ENCODE assay signal across 1 cellular context in the genomic region with DNA sequence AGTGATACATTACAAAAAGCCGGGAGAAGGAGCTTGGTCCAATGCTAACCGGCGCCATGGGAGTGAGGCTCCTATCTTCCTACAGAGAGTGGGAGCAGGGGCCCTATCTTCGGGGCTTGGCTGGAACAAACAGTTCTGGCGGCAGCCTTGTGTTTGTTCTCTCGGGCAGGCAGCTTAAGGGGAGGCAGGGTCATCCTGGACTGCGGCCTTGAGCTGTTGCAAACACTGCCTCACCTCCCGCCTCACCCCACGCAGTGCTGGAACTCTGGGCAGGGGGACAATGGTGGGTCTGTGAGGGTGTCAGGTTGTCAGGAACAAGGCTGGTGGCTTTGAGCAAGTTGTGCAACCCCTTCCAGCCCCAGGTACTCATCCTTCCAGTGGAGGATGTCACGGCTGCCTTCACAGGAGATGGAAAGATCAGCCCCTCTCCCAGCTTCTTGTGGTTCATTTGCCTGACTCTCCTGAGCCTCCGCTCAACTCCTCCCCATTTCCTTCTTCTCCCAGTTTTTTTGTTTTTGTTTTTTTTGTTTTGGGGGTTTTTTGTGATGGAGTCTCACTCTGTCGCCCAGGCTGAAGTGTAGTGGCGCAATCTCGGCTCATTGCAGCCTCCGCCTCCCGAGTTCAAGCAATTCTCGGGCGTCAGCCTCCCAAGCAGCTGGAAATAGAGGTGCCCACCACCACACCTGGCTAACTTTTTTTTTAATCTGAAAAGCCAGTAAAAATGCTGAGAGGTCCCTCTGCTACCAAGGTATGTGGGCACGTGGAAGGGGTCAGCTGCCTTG.
TF ChIP-seq lines count a peak whose summit lies in the region.

No MANE protein-coding gene starts in this region.

TF ChIP-seq in HepG2, 621 proteins besides CTCF, POLR2A, EP300 and RAD21 (continued from another document and continues in another):
- TF ChIP-seq SMARCE1 (IDR thresholded peaks at IDR 0.05; ENCODE audit: borderline replicate concordance) (no peak), HNRNPLL (IDR thresholded peaks at IDR 0.05; ENCODE audit: low read depth, low read length, poor library complexity, severe bottlenecking) (peak; percentile 38), RBFOX2 (IDR thresholded peaks at IDR 0.05; ENCODE audit: low read depth, low read length) (peak; percentile 65), GZF1 (CRISPR knock-in tag; IDR thresholded peaks at IDR 0.05) (no peak), KAT7 (CRISPR knock-in tag; IDR thresholded peaks at IDR 0.05; ENCODE audit: borderline replicate concordance) (peak; percentile 55; the same call in 1 of the 2 replicates), CEBPG (CRISPR knock-in tag; IDR thresholded peaks at IDR 0.05) (peak; percentile 97), ZNF232 (CRISPR knock-in tag; IDR thresholded peaks at IDR 0.05; ENCODE audit: borderline replicate concordance) (peak; percentile 38; the same call in 1 of the 2 replicates), ARHGAP35 (CRISPR knock-in tag; IDR thresholded peaks at IDR 0.05; ENCODE audit: borderline replicate concordance) (no peak), ZNF530 (CRISPR knock-in tag; IDR thresholded peaks at IDR 0.05; ENCODE audit: low read depth) (no peak), TEAD2 (CRISPR knock-in tag; IDR thresholded peaks at IDR 0.05) (no peak), MZF1 (CRISPR knock-in tag; IDR thresholded peaks at IDR 0.05; ENCODE audit: borderline replicate concordance) (0 out of 2 replicates have a peak, but pooled peaks have one; percentile 56), ZNF766 (CRISPR knock-in tag; IDR thresholded peaks at IDR 0.05; ENCODE audit: borderline replicate concordance) (no peak), ISX (CRISPR knock-in tag; conservative IDR thresholded peaks at IDR 0.05) (no peak), KDM6A (CRISPR knock-in tag; IDR thresholded peaks at IDR 0.05; ENCODE audit: low read depth) (peak; percentile 86), ZNF552 (CRISPR knock-in tag; IDR thresholded peaks at IDR 0.05; ENCODE audit: borderline replicate concordance) (no peak), ZNF331 (CRISPR knock-in tag; IDR thresholded peaks at IDR 0.05) (peak; percentile 92), SYNCRIP (IDR thresholded peaks at IDR 0.05; ENCODE audit: insufficient read depth, low read depth, low read length) (no peak), ZNF839 (CRISPR knock-in tag; IDR thresholded peaks at IDR 0.05; ENCODE audit: borderline replicate concordance) (peak; percentile 70; the same call in 1 of the 2 replicates), NFIB (CRISPR knock-in tag; IDR thresholded peaks at IDR 0.05; ENCODE audit: borderline replicate concordance) (no peak), DMAP1 (CRISPR knock-in tag; IDR thresholded peaks at IDR 0.05) (peak; percentile 84), ZFP1 (CRISPR knock-in tag; IDR thresholded peaks at IDR 0.05) (0 out of 2 replicates have a peak, but pooled peaks have one; percentile 25), MEF2D (CRISPR knock-in tag; IDR thresholded peaks at IDR 0.05) (no peak), CC2D1A (CRISPR knock-in tag; IDR thresholded peaks at IDR 0.05) (no peak), NAIF1 (CRISPR knock-in tag; IDR thresholded peaks at IDR 0.05; ENCODE audit: borderline replicate concordance) (no peak), ZNF431 (CRISPR knock-in tag; IDR thresholded peaks at IDR 0.05; ENCODE audit: borderline replicate concordance, low read depth) (no peak), FOSL2 (CRISPR knock-in tag; IDR thresholded peaks at IDR 0.05) (peak; percentile 86), KAT2B (IDR thresholded peaks at IDR 0.05; ENCODE audit: borderline replicate concordance, low read depth, low read length) (no peak), ARID2 (CRISPR knock-in tag; IDR thresholded peaks at IDR 0.05; ENCODE audit: borderline replicate concordance) (peak; percentile 98), THYN1 (CRISPR knock-in tag; IDR thresholded peaks at IDR 0.05; ENCODE audit: borderline replicate concordance, low read depth) (0 out of 2 replicates have a peak, but pooled peaks have one; percentile 70), RARG (CRISPR knock-in tag; IDR thresholded peaks at IDR 0.05; ENCODE audit: low read depth) (no peak), SOX5 (CRISPR knock-in tag; IDR thresholded peaks at IDR 0.05; ENCODE audit: borderline replicate concordance) (peak; percentile 94), HOXA7 (CRISPR knock-in tag; IDR thresholded peaks at IDR 0.05) (no peak), SIX1 (CRISPR knock-in tag; IDR thresholded peaks at IDR 0.05; ENCODE audit: borderline replicate concordance) (peak; percentile 88), SALL1 (CRISPR knock-in tag; IDR thresholded peaks at IDR 0.05) (peak; percentile 99), TARDBP (CRISPR knock-in tag; IDR thresholded peaks at IDR 0.05) (peak; percentile 96), MEIS2 (CRISPR knock-in tag; IDR thresholded peaks at IDR 0.05) (peak; percentile 76; the same call in 1 of the 2 replicates), ZNF20 (CRISPR knock-in tag; IDR thresholded peaks at IDR 0.05) (no peak), PITX1 (CRISPR knock-in tag; IDR thresholded peaks at IDR 0.05) (peak; percentile 95), RBM39 (IDR thresholded peaks at IDR 0.05; ENCODE audit: low read depth, low read length, poor library complexity, severe bottlenecking) (peak; percentile 84), TRIM24 (CRISPR knock-in tag; IDR thresholded peaks at IDR 0.05) (no peak), ZNF572 (CRISPR knock-in tag; IDR thresholded peaks at IDR 0.05) (no peak)
- TF ChIP-seq, protein P1, sequence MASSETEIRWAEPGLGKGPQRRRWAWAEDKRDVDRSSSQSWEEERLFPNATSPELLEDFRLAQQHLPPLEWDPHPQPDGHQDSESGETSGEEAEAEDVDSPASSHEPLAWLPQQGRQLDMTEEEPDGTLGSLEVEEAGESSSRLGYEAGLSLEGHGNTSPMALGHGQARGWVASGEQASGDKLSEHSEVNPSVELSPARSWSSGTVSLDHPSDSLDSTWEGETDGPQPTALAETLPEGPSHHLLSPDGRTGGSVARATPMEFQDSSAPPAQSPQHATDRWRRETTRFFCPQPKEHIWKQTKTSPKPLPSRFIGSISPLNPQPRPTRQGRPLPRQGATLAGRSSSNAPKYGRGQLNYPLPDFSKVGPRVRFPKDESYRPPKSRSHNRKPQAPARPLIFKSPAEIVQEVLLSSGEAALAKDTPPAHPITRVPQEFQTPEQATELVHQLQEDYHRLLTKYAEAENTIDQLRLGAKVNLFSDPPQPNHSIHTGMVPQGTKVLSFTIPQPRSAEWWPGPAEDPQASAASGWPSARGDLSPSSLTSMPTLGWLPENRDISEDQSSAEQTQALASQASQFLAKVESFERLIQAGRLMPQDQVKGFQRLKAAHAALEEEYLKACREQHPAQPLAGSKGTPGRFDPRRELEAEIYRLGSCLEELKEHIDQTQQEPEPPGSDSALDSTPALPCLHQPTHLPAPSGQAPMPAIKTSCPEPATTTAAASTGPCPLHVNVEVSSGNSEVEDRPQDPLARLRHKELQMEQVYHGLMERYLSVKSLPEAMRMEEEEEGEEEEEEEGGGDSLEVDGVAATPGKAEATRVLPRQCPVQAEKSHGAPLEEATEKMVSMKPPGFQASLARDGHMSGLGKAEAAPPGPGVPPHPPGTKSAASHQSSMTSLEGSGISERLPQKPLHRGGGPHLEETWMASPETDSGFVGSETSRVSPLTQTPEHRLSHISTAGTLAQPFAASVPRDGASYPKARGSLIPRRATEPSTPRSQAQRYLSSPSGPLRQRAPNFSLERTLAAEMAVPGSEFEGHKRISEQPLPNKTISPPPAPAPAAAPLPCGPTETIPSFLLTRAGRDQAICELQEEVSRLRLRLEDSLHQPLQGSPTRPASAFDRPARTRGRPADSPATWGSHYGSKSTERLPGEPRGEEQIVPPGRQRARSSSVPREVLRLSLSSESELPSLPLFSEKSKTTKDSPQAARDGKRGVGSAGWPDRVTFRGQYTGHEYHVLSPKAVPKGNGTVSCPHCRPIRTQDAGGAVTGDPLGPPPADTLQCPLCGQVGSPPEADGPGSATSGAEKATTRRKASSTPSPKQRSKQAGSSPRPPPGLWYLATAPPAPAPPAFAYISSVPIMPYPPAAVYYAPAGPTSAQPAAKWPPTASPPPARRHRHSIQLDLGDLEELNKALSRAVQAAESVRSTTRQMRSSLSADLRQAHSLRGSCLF (CRISPR knock-in tag; IDR thresholded peaks at IDR 0.05; ENCODE audit: borderline replicate concordance) = no peak
- TF ChIP-seq, protein P2, sequence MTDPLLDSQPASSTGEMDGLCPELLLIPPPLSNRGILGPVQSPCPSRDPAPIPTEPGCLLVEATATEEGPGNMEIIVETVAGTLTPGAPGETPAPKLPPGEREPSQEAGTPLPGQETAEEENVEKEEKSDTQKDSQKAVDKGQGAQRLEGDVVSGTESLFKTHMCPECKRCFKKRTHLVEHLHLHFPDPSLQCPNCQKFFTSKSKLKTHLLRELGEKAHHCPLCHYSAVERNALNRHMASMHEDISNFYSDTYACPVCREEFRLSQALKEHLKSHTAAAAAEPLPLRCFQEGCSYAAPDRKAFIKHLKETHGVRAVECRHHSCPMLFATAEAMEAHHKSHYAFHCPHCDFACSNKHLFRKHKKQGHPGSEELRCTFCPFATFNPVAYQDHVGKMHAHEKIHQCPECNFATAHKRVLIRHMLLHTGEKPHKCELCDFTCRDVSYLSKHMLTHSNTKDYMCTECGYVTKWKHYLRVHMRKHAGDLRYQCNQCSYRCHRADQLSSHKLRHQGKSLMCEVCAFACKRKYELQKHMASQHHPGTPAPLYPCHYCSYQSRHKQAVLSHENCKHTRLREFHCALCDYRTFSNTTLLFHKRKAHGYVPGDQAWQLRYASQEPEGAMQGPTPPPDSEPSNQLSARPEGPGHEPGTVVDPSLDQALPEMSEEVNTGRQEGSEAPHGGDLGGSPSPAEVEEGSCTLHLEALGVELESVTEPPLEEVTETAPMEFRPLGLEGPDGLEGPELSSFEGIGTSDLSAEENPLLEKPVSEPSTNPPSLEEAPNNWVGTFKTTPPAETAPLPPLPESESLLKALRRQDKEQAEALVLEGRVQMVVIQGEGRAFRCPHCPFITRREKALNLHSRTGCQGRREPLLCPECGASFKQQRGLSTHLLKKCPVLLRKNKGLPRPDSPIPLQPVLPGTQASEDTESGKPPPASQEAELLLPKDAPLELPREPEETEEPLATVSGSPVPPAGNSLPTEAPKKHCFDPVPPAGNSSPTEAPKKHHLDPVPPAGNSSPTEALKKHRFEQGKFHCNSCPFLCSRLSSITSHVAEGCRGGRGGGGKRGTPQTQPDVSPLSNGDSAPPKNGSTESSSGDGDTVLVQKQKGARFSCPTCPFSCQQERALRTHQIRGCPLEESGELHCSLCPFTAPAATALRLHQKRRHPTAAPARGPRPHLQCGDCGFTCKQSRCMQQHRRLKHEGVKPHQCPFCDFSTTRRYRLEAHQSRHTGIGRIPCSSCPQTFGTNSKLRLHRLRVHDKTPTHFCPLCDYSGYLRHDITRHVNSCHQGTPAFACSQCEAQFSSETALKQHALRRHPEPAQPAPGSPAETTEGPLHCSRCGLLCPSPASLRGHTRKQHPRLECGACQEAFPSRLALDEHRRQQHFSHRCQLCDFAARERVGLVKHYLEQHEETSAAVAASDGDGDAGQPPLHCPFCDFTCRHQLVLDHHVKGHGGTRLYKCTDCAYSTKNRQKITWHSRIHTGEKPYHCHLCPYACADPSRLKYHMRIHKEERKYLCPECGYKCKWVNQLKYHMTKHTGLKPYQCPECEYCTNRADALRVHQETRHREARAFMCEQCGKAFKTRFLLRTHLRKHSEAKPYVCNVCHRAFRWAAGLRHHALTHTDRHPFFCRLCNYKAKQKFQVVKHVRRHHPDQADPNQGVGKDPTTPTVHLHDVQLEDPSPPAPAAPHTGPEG (CRISPR knock-in tag; IDR thresholded peaks at IDR 0.05) = no peak; the same call in 1 of the 2 replicates
- TF ChIP-seq, protein P3, sequence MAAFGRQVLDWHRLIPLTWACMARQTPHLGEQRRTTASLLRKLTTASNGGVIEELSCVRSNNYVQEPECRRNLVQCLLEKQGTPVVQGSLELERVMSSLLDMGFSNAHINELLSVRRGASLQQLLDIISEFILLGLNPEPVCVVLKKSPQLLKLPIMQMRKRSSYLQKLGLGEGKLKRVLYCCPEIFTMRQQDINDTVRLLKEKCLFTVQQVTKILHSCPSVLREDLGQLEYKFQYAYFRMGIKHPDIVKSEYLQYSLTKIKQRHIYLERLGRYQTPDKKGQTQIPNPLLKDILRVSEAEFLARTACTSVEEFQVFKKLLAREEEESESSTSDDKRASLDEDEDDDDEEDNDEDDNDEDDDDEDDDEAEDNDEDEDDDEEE (CRISPR knock-in tag; IDR thresholded peaks at IDR 0.05) = no peak; the same call in 1 of the 2 replicates
- TF ChIP-seq, protein P4, sequence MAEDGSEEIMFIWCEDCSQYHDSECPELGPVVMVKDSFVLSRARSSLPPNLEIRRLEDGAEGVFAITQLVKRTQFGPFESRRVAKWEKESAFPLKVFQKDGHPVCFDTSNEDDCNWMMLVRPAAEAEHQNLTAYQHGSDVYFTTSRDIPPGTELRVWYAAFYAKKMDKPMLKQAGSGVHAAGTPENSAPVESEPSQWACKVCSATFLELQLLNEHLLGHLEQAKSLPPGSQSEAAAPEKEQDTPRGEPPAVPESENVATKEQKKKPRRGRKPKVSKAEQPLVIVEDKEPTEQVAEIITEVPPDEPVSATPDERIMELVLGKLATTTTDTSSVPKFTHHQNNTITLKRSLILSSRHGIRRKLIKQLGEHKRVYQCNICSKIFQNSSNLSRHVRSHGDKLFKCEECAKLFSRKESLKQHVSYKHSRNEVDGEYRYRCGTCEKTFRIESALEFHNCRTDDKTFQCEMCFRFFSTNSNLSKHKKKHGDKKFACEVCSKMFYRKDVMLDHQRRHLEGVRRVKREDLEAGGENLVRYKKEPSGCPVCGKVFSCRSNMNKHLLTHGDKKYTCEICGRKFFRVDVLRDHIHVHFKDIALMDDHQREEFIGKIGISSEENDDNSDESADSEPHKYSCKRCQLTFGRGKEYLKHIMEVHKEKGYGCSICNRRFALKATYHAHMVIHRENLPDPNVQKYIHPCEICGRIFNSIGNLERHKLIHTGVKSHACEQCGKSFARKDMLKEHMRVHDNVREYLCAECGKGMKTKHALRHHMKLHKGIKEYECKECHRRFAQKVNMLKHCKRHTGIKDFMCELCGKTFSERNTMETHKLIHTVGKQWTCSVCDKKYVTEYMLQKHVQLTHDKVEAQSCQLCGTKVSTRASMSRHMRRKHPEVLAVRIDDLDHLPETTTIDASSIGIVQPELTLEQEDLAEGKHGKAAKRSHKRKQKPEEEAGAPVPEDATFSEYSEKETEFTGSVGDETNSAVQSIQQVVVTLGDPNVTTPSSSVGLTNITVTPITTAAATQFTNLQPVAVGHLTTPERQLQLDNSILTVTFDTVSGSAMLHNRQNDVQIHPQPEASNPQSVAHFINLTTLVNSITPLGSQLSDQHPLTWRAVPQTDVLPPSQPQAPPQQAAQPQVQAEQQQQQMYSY (CRISPR knock-in tag; IDR thresholded peaks at IDR 0.05) = no peak
- TF ChIP-seq, protein P5, sequence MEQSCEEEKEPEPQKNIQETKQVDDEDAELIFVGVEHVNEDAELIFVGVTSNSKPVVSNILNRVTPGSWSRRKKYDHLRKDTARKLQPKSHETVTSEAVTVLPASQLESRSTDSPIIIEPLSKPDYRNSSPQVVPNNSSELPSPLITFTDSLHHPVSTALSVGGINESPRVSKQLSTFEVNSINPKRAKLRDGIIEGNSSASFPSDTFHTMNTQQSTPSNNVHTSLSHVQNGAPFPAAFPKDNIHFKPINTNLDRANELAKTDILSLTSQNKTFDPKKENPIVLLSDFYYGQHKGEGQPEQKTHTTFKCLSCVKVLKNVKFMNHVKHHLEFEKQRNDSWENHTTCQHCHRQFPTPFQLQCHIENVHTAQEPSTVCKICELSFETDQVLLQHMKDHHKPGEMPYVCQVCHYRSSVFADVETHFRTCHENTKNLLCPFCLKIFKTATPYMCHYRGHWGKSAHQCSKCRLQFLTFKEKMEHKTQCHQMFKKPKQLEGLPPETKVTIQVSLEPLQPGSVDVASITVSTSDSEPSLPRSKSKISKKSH (CRISPR knock-in tag; IDR thresholded peaks at IDR 0.05; ENCODE audit: borderline replicate concordance) = peak; percentile 91
- TF ChIP-seq, protein P6, sequence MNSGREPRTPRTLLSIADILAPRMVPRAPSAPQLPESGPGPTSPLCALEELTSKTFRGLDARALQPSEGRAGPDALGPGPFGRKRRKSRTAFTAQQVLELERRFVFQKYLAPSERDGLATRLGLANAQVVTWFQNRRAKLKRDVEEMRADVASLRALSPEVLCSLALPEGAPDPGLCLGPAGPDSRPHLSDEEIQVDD (CRISPR knock-in tag; IDR thresholded peaks at IDR 0.05; ENCODE audit: borderline replicate concordance) = no peak
